8 cellular contexts compared by ENCODE assay signal in the genomic region with DNA sequence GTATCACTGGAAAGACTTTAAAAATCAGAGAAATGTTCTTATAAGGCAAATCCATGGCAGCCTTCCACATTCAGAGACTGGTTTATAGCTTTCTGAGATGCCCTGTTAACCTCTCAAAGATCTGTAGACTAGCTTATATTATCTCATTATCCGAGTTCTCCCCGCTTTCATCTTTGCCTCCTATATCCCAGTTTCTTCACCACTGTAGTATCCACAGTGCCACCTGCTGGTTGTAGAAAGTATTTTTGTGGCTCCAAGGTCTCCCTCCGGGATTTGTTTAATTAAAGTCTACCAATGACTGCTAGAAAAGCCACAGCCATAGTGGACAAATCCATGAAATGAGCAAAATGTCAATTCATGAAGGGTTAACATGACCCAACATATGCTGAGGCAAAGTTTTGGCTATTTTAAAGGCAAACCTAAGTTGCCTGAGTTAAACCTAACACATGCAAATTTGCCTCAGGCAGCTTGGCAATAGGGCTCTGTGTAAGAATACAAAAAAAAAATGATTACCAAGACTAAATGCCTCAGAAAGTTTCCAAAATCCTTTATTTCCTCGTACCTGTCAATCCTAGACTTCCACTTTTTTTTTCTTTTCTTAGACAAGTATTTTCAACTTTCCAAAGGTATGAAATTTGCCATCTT.
A peak's percentile ranks its signal among the peaks of the same experiment; 100 is the strongest.
DNase-seq lines count a peak whose midpoint lies in the region; ATAC-seq and TF ChIP-seq lines count a peak whose summit lies in the region.

No MANE protein-coding gene starts in this region.

- H3K27ac ChIP-seq in HEK293 (ENCODE audit: extremely low read depth, low read depth, low read length) (no peak overlapping the region), neuronal stem cell (replicated peaks; ENCODE audit: low read length) (no peak overlapping the region), upper lobe of left lung (no peak overlapping the region)

- H3K14ac ChIP-seq in neuronal stem cell (ENCODE audit: low read length) = no peak overlapping the region

- no peak overlapping the region for H3K4me3 ChIP-seq in Caco-2 (ENCODE audit: low read depth, low read length)
- no peak overlapping the region for H3K4me3 ChIP-seq in HEK293 (ENCODE audit: low read depth, low read length)
- H3K4me3 ChIP-seq in fibroblast of the aortic adventitia (ENCODE audit: low read depth, low read length) = no peak overlapping the region
- no peak overlapping the region for H3K4me3 ChIP-seq in neuronal stem cell (ENCODE audit: low read length in 2 of 2)
- H3K4me3 ChIP-seq in upper lobe of left lung = no peak overlapping the region

- H3K27me3 Mint-ChIP-seq in Caco-2 (ENCODE audit: insufficient read depth, unreplicated experiment) = no peaks in the 10 kb centered on the region

- no peak overlapping the region for H4K8ac ChIP-seq in neuronal stem cell (ENCODE audit: low read depth, low read length)

- no peak overlapping the region for H3K27ac Mint-ChIP-seq in Caco-2 (ENCODE audit: unreplicated experiment)

- H3K36me3 ChIP-seq in Caco-2 (ENCODE audit: control insufficient read depth, insufficient read depth, low read length) (no peaks in the 10 kb centered on the region; the same call in 1 of the 2 replicates), HEK293 (ENCODE audit: control insufficient read depth in 2 of 2, insufficient read depth in 1 of 2, low read length in 2 of 2) (no peaks in the 10 kb centered on the region), neuronal stem cell (replicated peaks in 1 of 2; ENCODE audit: control insufficient read depth in 2 of 2, insufficient read depth in 2 of 2, low read length in 2 of 2) (no peaks in the 10 kb centered on the region), upper lobe of left lung (no peaks in the 10 kb centered on the region)

- peak; percentile 76 to 83 for DNase-seq in Caco-2
- peak; percentile 66 for DNase-seq in NCI-H446 treated with DMSO at 0.1 percent for 48 hours (lab: John Stamatoyannopoulos, UW)
- DNase-seq in activated CD8-positive, alpha-beta memory T cell treated with anti-CD3 and anti-CD28 coated beads for 24 hours = peak; percentile 64
- peak; percentile 85 for DNase-seq in fibroblast of the aortic adventitia (ENCODE audit: low read depth)
- DNase-seq in neuronal stem cell (ENCODE audit: low spot score) = peak; percentile 73
- DNase-seq in upper lobe of left lung = peak in 1 of 2 donors; percentile 48

- H3K27me3 ChIP-seq in Caco-2 (replicated peaks; ENCODE audit: control insufficient read depth, insufficient read depth, low read length) (no peaks in the 10 kb centered on the region), neuronal stem cell (ENCODE audit: control insufficient read depth in 3 of 3, insufficient read depth in 3 of 3, low read depth in 1 of 3, low read length in 3 of 3) (peaks cover 0 to 4% (median 0%) of the 10 kb centered on the region in 3 experiments), upper lobe of left lung (no peaks in the 10 kb centered on the region)

- H3K9ac ChIP-seq in neuronal stem cell (ENCODE audit: low read depth, low read length, poor library complexity) = no peak overlapping the region

- no CpG with 5 or more reads among the region's 4 CpGs for WGBS in neuronal stem cell (ENCODE audit: extremely low coverage in 2 of 2, insufficient read length in 2 of 2, insufficient replicate concordance in 1 of 2), 2 donors
- WGBS in upper lobe of left lung, 2 donors = 10 to 13% methylated on average over 4 of the region's 4 CpGs

- H2BK5ac ChIP-seq in neuronal stem cell (ENCODE audit: low read length) = no peak overlapping the region

- H3K18ac ChIP-seq in neuronal stem cell (ENCODE audit: low read length) = no peak overlapping the region

- H4K91ac ChIP-seq in neuronal stem cell (ENCODE audit: low read depth, low read length, poor library complexity) = no peak overlapping the region

- H3K9me3 Mint-ChIP-seq in Caco-2 (ENCODE audit: unreplicated experiment) = no peaks in the 10 kb centered on the region

- peak overlapping the region; percentile 44 for H2AFZ ChIP-seq in neuronal stem cell (ENCODE audit: low read length)

- H3K9me3 ChIP-seq in Caco-2 (no peaks in the 10 kb centered on the region), HEK293 (ENCODE audit: control insufficient read depth, insufficient read depth, low read depth, low read length) (no peaks in the 10 kb centered on the region), neuronal stem cell (replicated peaks in 1 of 2; ENCODE audit: control insufficient read depth in 2 of 2, insufficient read depth in 1 of 2, low read depth in 1 of 2, low read length in 2 of 2) (no peaks in the 10 kb centered on the region), upper lobe of left lung (no peaks in the 10 kb centered on the region)

- H3K23ac ChIP-seq in neuronal stem cell (ENCODE audit: low read depth, low read length, poor library complexity) = no peak overlapping the region

- H3K4ac ChIP-seq in neuronal stem cell (ENCODE audit: low read length) = no peak overlapping the region

- H3K79me1 ChIP-seq in neuronal stem cell (ENCODE audit: low read depth, low read length) = no peaks in the 10 kb centered on the region

- peak; percentile 72 to 78 for TF ChIP-seq CTCF in Caco-2 (IDR thresholded peaks at IDR 0.05; ENCODE audit: insufficient read depth in 1 of 2, low read depth in 1 of 2, low read length in 1 of 2, severe bottlenecking in 1 of 2, unreplicated experiment in 1 of 2)
- 0 out of 2 replicates have a peak, but pooled peaks have one; percentile 38 for TF ChIP-seq CTCF in HEK293 (tag by site-specific recombination; IDR thresholded peaks at IDR 0.05)
- TF ChIP-seq CTCF in fibroblast of the aortic adventitia (IDR thresholded peaks at IDR 0.05; ENCODE audit: insufficient read depth, low read length) = peak; percentile 75
- TF ChIP-seq CTCF in upper lobe of left lung (IDR thresholded peaks at IDR 0.05) = peak; percentile 76 to 88 (median 82)

- no peaks in the 10 kb centered on the region for H3K36me3 Mint-ChIP-seq in Caco-2 (ENCODE audit: insufficient read depth, unreplicated experiment)

- H2BK120ac ChIP-seq in neuronal stem cell (ENCODE audit: low read depth, low read length) = no peak overlapping the region

- peaks cover 47% of the 10 kb centered on the region for H3K4me1 ChIP-seq in Caco-2
- H3K4me1 ChIP-seq in HEK293 (ENCODE audit: control insufficient read depth, insufficient read depth, low read length) = peaks cover 18% of the 10 kb centered on the region
- no peaks in the 10 kb centered on the region for H3K4me1 ChIP-seq in neuronal stem cell (ENCODE audit: control insufficient read depth in 2 of 2, insufficient read depth in 1 of 2, low read depth in 1 of 2, low read length in 2 of 2)
- peaks cover 7 to 11% (median 8%) of the 10 kb centered on the region in 4 donors for H3K4me1 ChIP-seq in upper lobe of left lung

- POLR2A ChIA-PET in Caco-2 (lab: Charles Lee) (no interaction called here), HEK293 (lab: Yijun Ruan, JAX) (no interaction called here)

- CTCF ChIA-PET in Caco-2 (lab: Charles Lee) = interaction anchor here (0.6 to 2.0 kb wide), 20 partner anchors 42 to 562 kb away, joined by 3 to 16 read pairs (median 4); partner anchors contain the start of gene BMP4
- CTCF ChIA-PET in HEK293 (lab: Yijun Ruan, JAX) = interaction anchor here (0.6 to 2.6 kb wide), 40 partner anchors 7 to 1355 kb away, joined by 3 to 24 read pairs (median 4); no protein-coding TSS in a partner anchor

- peak in 1 of 2 donors; percentile 80 for ATAC-seq in upper lobe of left lung (ENCODE audit: low FRiP score in 2 of 2)
- no peak for ATAC-seq in HG02610 (IDR thresholded peaks at IDR 0.05; ENCODE audit: unreplicated experiment)

- no peak overlapping the region for H2BK12ac ChIP-seq in neuronal stem cell (ENCODE audit: low read length)

- no peak overlapping the region for H2BK15ac ChIP-seq in neuronal stem cell (ENCODE audit: low read length)

- no peak for TF ChIP-seq EP300 in upper lobe of left lung (IDR thresholded peaks at IDR 0.05)

- H3K4me3 Mint-ChIP-seq in Caco-2 (ENCODE audit: unreplicated experiment) = no peak overlapping the region

- intact Hi-C loops in Caco-2 (cut with micrococcal nuclease; ENCODE audit: unreplicated experiment) = loop anchor here (1.0 to 2.0 kb wide), 6 partner anchors 91 to 636 kb away; partner anchors contain the start of gene BMP4

- H3K4me2 ChIP-seq in neuronal stem cell (ENCODE audit: insufficient read depth, low read length, poor library complexity, severe bottlenecking) = no peak overlapping the region

- TF ChIP-seq POLR2A in upper lobe of left lung (IDR thresholded peaks at IDR 0.05) = no peak

- no TSS peak for BruUV-seq in Caco-2 (replicated peaks; lab: Mats Ljungman, UMichigan)

- no peak overlapping the region for H2AK5ac ChIP-seq in neuronal stem cell (ENCODE audit: low read depth, low read length)

- peaks cover 33% of the 10 kb centered on the region for H3K4me1 Mint-ChIP-seq in Caco-2 (ENCODE audit: low read depth, unreplicated experiment)

TF ChIP-seq in HEK293, 187 proteins besides CTCF, POLR2A, EP300 and RAD21:
- TF ChIP-seq TCF7L2 (IDR thresholded peaks at IDR 0.05; ENCODE audit: borderline replicate concordance, low read depth, low read length) = peak; percentile 84
- peak; percentile 69 for TF ChIP-seq ZNF654 (tag by site-specific recombination; IDR thresholded peaks at IDR 0.05; ENCODE audit: low read depth)
- TF ChIP-seq ZNF366 (tag by site-specific recombination; conservative IDR thresholded peaks at IDR 0.05) = no peak
TF ChIP-seq in HEK293: peak in this region for 2.
